1 cellular context compared by ENCODE assay signal in genomic region chr5:53476531-53477480, GRCh38.
TF ChIP-seq lines count a peak whose summit lies in the region.

No MANE protein-coding gene starts in this region.

TF ChIP-seq in HepG2, 621 proteins besides CTCF, POLR2A, EP300 and RAD21 (continued from another document and continues in another):
- peak; percentile 98 for TF ChIP-seq ATF2 (CRISPR knock-in tag; IDR thresholded peaks at IDR 0.05)
- peak; percentile 100 for TF ChIP-seq ETV5 (CRISPR knock-in tag; IDR thresholded peaks at IDR 0.05; ENCODE audit: borderline replicate concordance)
- TF ChIP-seq KDM4B (CRISPR knock-in tag; IDR thresholded peaks at IDR 0.05): peak; percentile 96
- TF ChIP-seq ZNF678 (CRISPR knock-in tag; IDR thresholded peaks at IDR 0.05): no peak
- TF ChIP-seq CEBPB (IDR thresholded peaks at IDR 0.05; ENCODE audit: borderline replicate concordance, low read depth, low read length): peak; percentile 50; the same call in 1 of the 2 replicates
- peak; percentile 84; the same call in 1 of the 2 replicates for TF ChIP-seq MEIS1 (CRISPR knock-in tag; IDR thresholded peaks at IDR 0.05; ENCODE audit: borderline replicate concordance)
- TF ChIP-seq HNF1A (IDR thresholded peaks at IDR 0.05; ENCODE audit: low read depth): peak; percentile 86
- peak; percentile 93; the same call in 1 of the 2 replicates for TF ChIP-seq HNF1A (CRISPR knock-in tag; IDR thresholded peaks at IDR 0.05; ENCODE audit: borderline replicate concordance)
- TF ChIP-seq ZNF121 (CRISPR knock-in tag; IDR thresholded peaks at IDR 0.05): 0 out of 2 replicates have a peak, but pooled peaks have one; percentile 37
- TF ChIP-seq NFE2 (CRISPR knock-in tag; IDR thresholded peaks at IDR 0.05): no peak
- TF ChIP-seq MYNN (CRISPR knock-in tag; IDR thresholded peaks at IDR 0.05; ENCODE audit: low read depth): peak; percentile 84; the same call in 1 of the 2 replicates
- TF ChIP-seq CBFB (CRISPR knock-in tag; IDR thresholded peaks at IDR 0.05): peak; percentile 93
- TF ChIP-seq ZBTB26 (CRISPR knock-in tag; IDR thresholded peaks at IDR 0.05; ENCODE audit: borderline replicate concordance): peak; percentile 86; the same call in 1 of the 2 replicates
- TF ChIP-seq ZNF674 (CRISPR knock-in tag; IDR thresholded peaks at IDR 0.05; ENCODE audit: low read depth): no peak
- TF ChIP-seq ZBTB4 (CRISPR knock-in tag; IDR thresholded peaks at IDR 0.05; ENCODE audit: borderline replicate concordance): peak; percentile 75; the same call in 1 of the 2 replicates
- peak; percentile 45; the same call in 1 of the 2 replicates for TF ChIP-seq SMC3 (IDR thresholded peaks at IDR 0.05; ENCODE audit: low read length)
- peak; percentile 93 for TF ChIP-seq CSRNP1 (CRISPR knock-in tag; IDR thresholded peaks at IDR 0.05)
- TF ChIP-seq HOXD1 (CRISPR knock-in tag; IDR thresholded peaks at IDR 0.05): peak; percentile 98
- TF ChIP-seq HNF4G (IDR thresholded peaks at IDR 0.05; ENCODE audit: borderline replicate concordance, low read depth, low read length): peak; percentile 95
- peak; percentile 96 for TF ChIP-seq HNF4G (CRISPR knock-in tag; IDR thresholded peaks at IDR 0.05; ENCODE audit: borderline replicate concordance, low read depth)
- peak; percentile 97 for TF ChIP-seq ELF3 (CRISPR knock-in tag; IDR thresholded peaks at IDR 0.05)
- no peak for TF ChIP-seq CCAR2 (optimal IDR thresholded peaks at IDR 0.05; ENCODE audit: low read depth, low read length)
- no peak for TF ChIP-seq DNMT1 (CRISPR knock-in tag; IDR thresholded peaks at IDR 0.05)
- TF ChIP-seq HMGXB4 (CRISPR knock-in tag; IDR thresholded peaks at IDR 0.05; ENCODE audit: borderline replicate concordance in 1 of 2, low read depth in 1 of 2): peak; percentile 73 to 88; a peak in 3 of 4 replicates
- no peak for TF ChIP-seq NFAT5 (CRISPR knock-in tag; IDR thresholded peaks at IDR 0.05)
- TF ChIP-seq EHMT2 (IDR thresholded peaks at IDR 0.05; ENCODE audit: borderline replicate concordance, low read depth, low read length): peak; percentile 83; the same call in 1 of the 2 replicates
- peak; percentile 98 for TF ChIP-seq SMARCC2 (IDR thresholded peaks at IDR 0.05)
- TF ChIP-seq KDM1A (CRISPR knock-in tag; IDR thresholded peaks at IDR 0.05): peak; percentile 92
- TF ChIP-seq ZNF343 (CRISPR knock-in tag; IDR thresholded peaks at IDR 0.05): 0 out of 2 replicates have a peak, but pooled peaks have one; percentile 47
- peak; percentile 91; the same call in 1 of the 2 replicates for TF ChIP-seq ZNF691 (CRISPR knock-in tag; IDR thresholded peaks at IDR 0.05; ENCODE audit: borderline replicate concordance, low read depth)
